18 cellular contexts compared by ENCODE assay signal in the genomic region with DNA sequence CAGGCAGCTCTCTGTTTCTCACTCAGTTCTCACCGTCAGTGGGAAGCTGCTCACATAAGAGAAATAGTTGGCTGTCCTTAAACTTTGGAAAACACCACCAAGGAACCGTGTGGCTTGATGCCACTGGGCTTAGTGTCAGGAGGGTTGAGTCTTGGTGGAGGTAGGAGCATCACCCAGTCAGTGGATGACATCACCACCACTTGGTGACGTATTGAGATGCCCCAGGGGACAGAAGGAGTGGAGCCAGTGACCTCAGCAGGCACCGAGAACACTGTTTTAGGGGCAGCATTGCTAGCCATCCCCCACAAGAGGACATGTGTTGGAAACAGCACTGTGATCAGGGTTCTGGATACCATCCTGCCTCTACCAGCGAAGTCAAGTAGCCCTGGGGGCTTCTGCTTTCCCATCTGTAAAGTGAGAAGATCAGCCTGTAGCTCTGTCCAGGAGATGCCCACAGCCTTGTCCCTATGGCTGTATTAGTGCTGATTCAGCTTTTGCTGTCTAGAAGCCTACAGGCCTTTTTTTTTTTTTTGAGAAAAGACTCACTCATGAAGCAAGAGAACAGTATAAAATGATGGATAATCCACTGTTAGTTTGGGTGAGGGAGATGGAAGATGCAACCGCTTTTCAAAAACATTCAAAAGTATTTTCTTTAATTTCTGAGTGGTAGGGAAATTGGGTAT.
DNase-seq lines count a peak whose midpoint lies in the region; ATAC-seq, FAIRE-seq and TF ChIP-seq lines count a peak whose summit lies in the region.
"Had no signal": no experiment of that assay in that cellular context is flagged by ENCODE, and none has a peak within 500 bp of the region (broad histone marks: within the 10 kb centered on the region; RNA-seq: fewer than 3 reads in every experiment).

No MANE protein-coding gene starts in this region.

- no peak overlapping the region for H3K4me3 Mint-ChIP-seq in activated naive CD4-positive, alpha-beta T cell treated with anti-CD3 and anti-CD28 coated beads for 36 hours
- H3K4me3 Mint-ChIP-seq: CD4-positive, alpha-beta memory T cell had no signal

- no peaks in the 10 kb centered on the region for H3K79me1 ChIP-seq in neuronal stem cell (ENCODE audit: low read depth, low read length)

- H3K9me3 Mint-ChIP-seq in activated naive CD4-positive, alpha-beta T cell treated with anti-CD3 and anti-CD28 coated beads for 36 hours = no peaks in the 10 kb centered on the region

- no peaks in the 10 kb centered on the region for H3K4me1 Mint-ChIP-seq in activated naive CD4-positive, alpha-beta T cell treated with anti-CD3 and anti-CD28 coated beads for 36 hours (ENCODE audit: low read depth)
- H3K4me1 Mint-ChIP-seq: CD4-positive, alpha-beta memory T cell had no signal

- no peaks in the 10 kb centered on the region for H3K27me3 ChIP-seq in endothelial cell of umbilical vein (ENCODE audit: control insufficient read depth in 2 of 2, insufficient read depth in 2 of 2, low read length in 2 of 2)
- H3K27me3 ChIP-seq in neuronal stem cell (ENCODE audit: control insufficient read depth in 3 of 3, insufficient read depth in 3 of 3, low read depth in 1 of 3, low read length in 3 of 3) = peaks cover 0 to 2% (median 0%) of the 10 kb centered on the region in 3 experiments
- no peaks in the 10 kb centered on the region for H3K27me3 ChIP-seq in pancreas

- H3K27me3 Mint-ChIP-seq in activated naive CD4-positive, alpha-beta T cell treated with anti-CD3 and anti-CD28 coated beads for 36 hours (ENCODE audit: low read depth) = peaks cover 8% of the 10 kb centered on the region

- H4K91ac ChIP-seq in neuronal stem cell (ENCODE audit: low read depth, low read length, poor library complexity) = no peak overlapping the region

- no peak for TF ChIP-seq POLR2A in A549 (IDR thresholded peaks at IDR 0.05; ENCODE audit: low read length)
- TF ChIP-seq POLR2A in endothelial cell of umbilical vein (IDR thresholded peaks at IDR 0.05; ENCODE audit: low read depth, low read length) = no peak

- H3K36me3 ChIP-seq in HEK293 (ENCODE audit: control insufficient read depth in 2 of 2, insufficient read depth in 1 of 2, low read length in 2 of 2) (no peaks in the 10 kb centered on the region), endothelial cell of umbilical vein (ENCODE audit: control insufficient read depth in 2 of 2, extremely low read depth in 1 of 2, insufficient read depth in 2 of 2, low read length in 2 of 2) (no peaks in the 10 kb centered on the region), neuronal stem cell (replicated peaks in 1 of 2; ENCODE audit: control insufficient read depth in 2 of 2, insufficient read depth in 2 of 2, low read length in 2 of 2) (peaks cover 0 to 3% of the 10 kb centered on the region in 2 donors), pancreas (no peaks in the 10 kb centered on the region)
- H3K36me3 ChIP-seq: HAP-1 had no signal

- intact Hi-C loops in endothelial cell of umbilical vein (cut with micrococcal nuclease) = no loop called here
- intact Hi-C loops in pancreas (cut with DNase I) = no loop called here
- intact Hi-C loops in activated naive CD4-positive, alpha-beta T cell treated with anti-CD3 and anti-CD28 coated beads for 36 hours (cut with micrococcal nuclease) = no loop called here

- ATAC-seq in A549 (no peak), GM21447 (IDR thresholded peaks at IDR 0.05; ENCODE audit: unreplicated experiment) (no peak), pancreas (no peak)

- no peak overlapping the region for H2BK120ac ChIP-seq in neuronal stem cell (ENCODE audit: low read depth, low read length)

- POLR2A ChIA-PET in A549 (lab: Yijun Ruan, JAX) (no interaction called here), HEK293 (lab: Yijun Ruan, JAX) (no interaction called here), endothelial cell of umbilical vein (lab: Charles Lee) (no interaction called here)

- H3K27ac Mint-ChIP-seq in activated naive CD4-positive, alpha-beta T cell treated with anti-CD3 and anti-CD28 coated beads for 36 hours = no peak overlapping the region
- H3K27ac Mint-ChIP-seq: CD4-positive, alpha-beta memory T cell had no signal

- no peak overlapping the region for H3K27ac ChIP-seq in A549
- no peak overlapping the region for H3K27ac ChIP-seq in HEK293 (ENCODE audit: extremely low read depth, low read depth, low read length)
- no peak overlapping the region for H3K27ac ChIP-seq in endothelial cell of umbilical vein (ENCODE audit: insufficient read depth, low read depth, low read length)
- H3K27ac ChIP-seq in neuronal stem cell (replicated peaks; ENCODE audit: low read length) = no peak overlapping the region
- no peak overlapping the region for H3K27ac ChIP-seq in pancreas

- TF ChIP-seq RAD21 in A549 (conservative IDR thresholded peaks at IDR 0.05 in 1 of 2, IDR thresholded peaks at IDR 0.05 in 1 of 2) = no peak

- H3K79me2 ChIP-seq in endothelial cell of umbilical vein (ENCODE audit: control insufficient read depth, insufficient read depth, low read length) = no peaks in the 10 kb centered on the region

- CTCF ChIA-PET in A549 (lab: Yijun Ruan, JAX) = interaction anchor here (0.9 kb wide), 1 partner anchor 307 kb away, joined by 4 read pairs; no protein-coding TSS in a partner anchor
- CTCF ChIA-PET in HEK293 (lab: Yijun Ruan, JAX) = interaction anchor here (0.6 to 2.0 kb wide), 5 partner anchors 10 to 42 kb away, joined by 4 to 6 read pairs (median 5); no protein-coding TSS in a partner anchor
- CTCF ChIA-PET in endothelial cell of umbilical vein (lab: Charles Lee) = interaction anchor here (0.9 to 3.5 kb wide), 3 partner anchors 10 to 15 kb away, joined by 3 to 16 read pairs (median 3); no protein-coding TSS in a partner anchor
- CTCF ChIA-PET in activated naive CD4-positive, alpha-beta T cell treated with anti-CD3 and anti-CD28 coated beads for 36 hours (lab: Charles Lee) = interaction anchor here (0.6 to 2.2 kb wide), 2 partner anchors 10 to 12 kb away, joined by 3 to 9 read pairs; no protein-coding TSS in a partner anchor

- dilution Hi-C loops in endothelial cell of umbilical vein (cut with MboI; ENCODE audit: extremely low pct_ligation_motif_present, low sequenced_read_pairs) = no loop called here

- DNase-seq in A549 (ENCODE audit: low read depth in 1 of 2, low spot score in 1 of 2) (no peak), endothelial cell of umbilical vein (ENCODE audit: low read depth, low spot score) (no peak), neuronal stem cell (ENCODE audit: low spot score) (no peak), pancreas (no peak)
- DNase-seq in activated naive CD4-positive, alpha-beta T cell treated with anti-CD3 and anti-CD28 coated beads for 36 hours = no peak
- DNase-seq: 8988T; C1 segment of cervical spinal cord; Calu3; CD4-positive, alpha-beta memory T cell; COR-L47; DMS53; DMS79 treated with DMSO at 0.1 percent for 48 hours; GOT3 had no signal

- H4K8ac ChIP-seq in neuronal stem cell (ENCODE audit: low read depth, low read length) = no peak overlapping the region

- no peaks in the 10 kb centered on the region for H3K9me1 ChIP-seq in endothelial cell of umbilical vein (replicated peaks; ENCODE audit: control insufficient read depth, extremely low read depth, insufficient read depth, low read length)

- H2BK15ac ChIP-seq in neuronal stem cell (ENCODE audit: low read length) = peak overlapping the region; percentile 13

- H3K36me3 Mint-ChIP-seq in activated naive CD4-positive, alpha-beta T cell treated with anti-CD3 and anti-CD28 coated beads for 36 hours (ENCODE audit: low read depth) = no peaks in the 10 kb centered on the region
- H3K36me3 Mint-ChIP-seq: CD4-positive, alpha-beta memory T cell had no signal

- no peaks in the 10 kb centered on the region for H4K20me1 ChIP-seq in endothelial cell of umbilical vein (replicated peaks; ENCODE audit: control insufficient read depth, extremely low read depth, insufficient read depth, low read length)

- H3K4me3 ChIP-seq in A549 (no peak overlapping the region), HEK293 (ENCODE audit: low read depth, low read length) (no peak overlapping the region), endothelial cell of umbilical vein (replicated peaks in 1 of 3; ENCODE audit: insufficient read depth in 1 of 3, low read depth in 1 of 3, low read length in 3 of 3) (no peak overlapping the region), neuronal stem cell (ENCODE audit: low read length in 2 of 2) (no peak overlapping the region), pancreas (no peak overlapping the region)
- H3K4me3 ChIP-seq: HAP-1 had no signal

- TF ChIP-seq CTCF in A549 (IDR thresholded peaks at IDR 0.05) (no peak), HEK293 (tag by site-specific recombination; IDR thresholded peaks at IDR 0.05) (no peak), endothelial cell of umbilical vein (IDR thresholded peaks at IDR 0.05; ENCODE audit: extremely low read depth in 1 of 2, insufficient read depth in 1 of 2, low read depth in 1 of 2, low read length in 2 of 2) (no peak), pancreas (IDR thresholded peaks at IDR 0.05) (no peak)

- H3K4me2 ChIP-seq in A549 (no peak overlapping the region), endothelial cell of umbilical vein (ENCODE audit: insufficient read depth, low read length) (no peak overlapping the region), neuronal stem cell (ENCODE audit: insufficient read depth, low read length, poor library complexity, severe bottlenecking) (no peak overlapping the region)

- H3K4ac ChIP-seq in neuronal stem cell (ENCODE audit: low read length) = no peak overlapping the region

- no peak overlapping the region for H2BK5ac ChIP-seq in neuronal stem cell (ENCODE audit: low read length)

- no peak for TF ChIP-seq EP300 in A549 (IDR thresholded peaks at IDR 0.05)

- H2BK12ac ChIP-seq in neuronal stem cell (ENCODE audit: low read length) = no peak overlapping the region

- H3K18ac ChIP-seq in neuronal stem cell (ENCODE audit: low read length) = peak overlapping the region; percentile 20

- H2AK5ac ChIP-seq in neuronal stem cell (ENCODE audit: low read depth, low read length) = no peak overlapping the region

- no peak overlapping the region for H3K9ac ChIP-seq in endothelial cell of umbilical vein (replicated peaks; ENCODE audit: extremely low read depth, insufficient read depth, low read length)
- no peak overlapping the region for H3K9ac ChIP-seq in neuronal stem cell (ENCODE audit: low read depth, low read length, poor library complexity)

- FAIRE-seq in A549 (lab: Jason Lieb, UNC) (no peak), endothelial cell of umbilical vein (lab: Jason Lieb, UNC) (no peak), pancreas (lab: Jason Lieb, UNC) (no peak)
- FAIRE-seq: G401.6, H54 had no signal

- no peak overlapping the region for H3K23ac ChIP-seq in neuronal stem cell (ENCODE audit: low read depth, low read length, poor library complexity)

- peaks cover 3% of the 10 kb centered on the region; the same call in 1 of the 3 replicates for H3K9me3 ChIP-seq in A549
- no peaks in the 10 kb centered on the region for H3K9me3 ChIP-seq in HEK293 (ENCODE audit: control insufficient read depth, insufficient read depth, low read depth, low read length)
- no peaks in the 10 kb centered on the region for H3K9me3 ChIP-seq in endothelial cell of umbilical vein (replicated peaks; ENCODE audit: control insufficient read depth, insufficient read depth, low read length)
- peaks cover 0 to 8% of the 10 kb centered on the region in 2 donors for H3K9me3 ChIP-seq in neuronal stem cell (replicated peaks in 1 of 2; ENCODE audit: control insufficient read depth in 2 of 2, insufficient read depth in 1 of 2, low read depth in 1 of 2, low read length in 2 of 2)
- H3K9me3 ChIP-seq in pancreas = no peaks in the 10 kb centered on the region
- H3K9me3 ChIP-seq: HAP-1 had no signal

- 5% methylated on average over 6 of the region's 6 CpGs for WGBS in A549 (ENCODE audit: missing lambda C conversion rate)
- no CpG with 5 or more reads among the region's 6 CpGs for WGBS in neuronal stem cell (ENCODE audit: extremely low coverage in 2 of 2, insufficient read length in 2 of 2, insufficient replicate concordance in 1 of 2), 2 donors
- 67 to 83% methylated on average over 6 of the region's 6 CpGs for WGBS in pancreas, 2 donors

- BruUV-seq in endothelial cell of umbilical vein (replicated peaks; lab: Mats Ljungman, UMichigan) = no TSS peak

- H3K4me1 ChIP-seq in A549 (no peaks in the 10 kb centered on the region), HEK293 (ENCODE audit: control insufficient read depth, insufficient read depth, low read length) (no peaks in the 10 kb centered on the region), endothelial cell of umbilical vein (ENCODE audit: control insufficient read depth, extremely low read depth, insufficient read depth, low read length) (no peaks in the 10 kb centered on the region), neuronal stem cell (ENCODE audit: control insufficient read depth in 2 of 2, insufficient read depth in 1 of 2, low read depth in 1 of 2, low read length in 2 of 2) (peaks cover 0 to 5% of the 10 kb centered on the region in 2 donors), pancreas (no peaks in the 10 kb centered on the region)
- H3K4me1 ChIP-seq: HAP-1 had no signal

- no peak overlapping the region for H3K14ac ChIP-seq in neuronal stem cell (ENCODE audit: low read length)

- H2AFZ ChIP-seq in endothelial cell of umbilical vein (ENCODE audit: low read depth, low read length) = no peak overlapping the region
- H2AFZ ChIP-seq in neuronal stem cell (ENCODE audit: low read length) = no peak overlapping the region
